ENCODE assay signal across 8 cellular contexts in the genomic region with DNA sequence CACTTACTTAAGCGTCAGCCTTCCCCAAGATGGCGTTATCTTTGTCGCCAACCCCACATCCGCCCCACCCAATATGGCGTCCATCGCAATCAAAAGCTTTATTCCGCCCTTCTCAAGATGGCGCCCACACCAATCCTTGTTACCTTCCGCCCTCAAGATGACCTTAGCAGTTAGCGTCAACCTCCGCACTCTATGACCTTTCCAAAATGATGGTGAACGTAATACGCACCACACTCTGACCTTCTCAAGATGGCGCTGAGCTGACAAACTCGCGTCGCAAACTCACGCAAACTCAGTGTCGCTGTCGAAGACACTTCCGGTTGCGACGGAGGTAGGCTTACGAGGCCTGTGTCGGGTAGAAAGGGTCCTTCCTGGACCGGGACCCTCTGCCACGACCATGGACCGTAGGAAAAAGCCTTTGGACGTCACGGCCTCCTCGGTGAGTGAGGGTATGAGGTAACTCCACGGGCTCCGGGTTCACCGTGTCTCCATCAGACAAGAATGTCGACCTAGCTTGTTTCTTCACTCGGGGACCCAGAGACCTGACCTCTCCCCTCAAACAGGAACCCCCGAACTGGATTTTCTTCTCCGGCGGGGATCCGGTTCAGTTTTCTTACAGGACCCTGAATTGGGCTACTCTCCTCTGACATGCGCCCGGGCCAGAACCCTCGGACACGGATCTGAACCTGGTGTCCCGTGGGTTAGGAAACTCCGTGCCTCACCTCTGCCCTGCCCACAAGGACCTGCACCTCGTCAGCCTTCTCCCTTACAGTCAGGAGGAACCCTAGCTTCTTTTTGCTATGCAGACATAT. TPM values are rescaled to one million over a fixed set of nuclear protein-coding genes. Genes with fewer than 3 reads are reported as not detected.
DNase-seq lines count a peak whose midpoint lies in the region; ATAC-seq and TF ChIP-seq lines count a peak whose summit lies in the region.

Gene CCDC174, plus strand, starts transcription at position 323 of the 812 bp plus-strand sequence. Its CDS starts 75 bp downstream, at position 398.

- H2BK15ac ChIP-seq in IMR-90 (ENCODE audit: low read depth, low read length), result no peak within 1 kb of the TSS

- H3K56ac ChIP-seq in IMR-90 (ENCODE audit: extremely low read depth, insufficient read depth, low read length), result peak within 1 kb of the TSS; percentile 90

- H3K4me3 ChIP-seq in IMR-90 (ENCODE audit: insufficient read depth, low read depth, low read length) (peak within 1 kb of the TSS; percentile 62), epithelial cell of esophagus (ENCODE audit: low read length) (peak within 1 kb of the TSS; percentile 92), mononuclear cell (ENCODE audit: low read length) (peak within 1 kb of the TSS; percentile 62)

- peak within 1 kb of the TSS; percentile 98 for H4K5ac ChIP-seq in IMR-90 (ENCODE audit: low read depth, low read length)

- in situ Hi-C loops in IMR-90 (cut with MboI; ENCODE audit: low sequenced_read_pairs), result loop anchor here (25.0 kb wide), 1 partner anchor 386 kb away; no protein-coding TSS in a partner anchor

- TF ChIP-seq POLR2A in IMR-90 (IDR thresholded peaks at IDR 0.05; ENCODE audit: low read depth, low read length), result peak; percentile 91

- no peaks in the 10 kb centered on the region for H3K9me1 ChIP-seq in IMR-90 (ENCODE audit: insufficient read depth, low read length)

- peaks cover 11 to 15% of the 10 kb centered on the region in 2 experiments for H3K79me1 ChIP-seq in IMR-90 (ENCODE audit: low read depth in 1 of 2, low read length in 2 of 2)

- H4K20me1 ChIP-seq in IMR-90 (ENCODE audit: insufficient read depth, low read length), result no peaks in the 10 kb centered on the region

- no peak within 1 kb of the TSS for H2BK20ac ChIP-seq in IMR-90 (ENCODE audit: low read depth, low read length)

- H2BK5ac ChIP-seq in IMR-90 (ENCODE audit: low read depth, low read length, poor library complexity, severe bottlenecking), result peak within 1 kb of the TSS; percentile 76

- TSS peak; percentile 78 for BruUV-seq in IMR-90 (replicated peaks; lab: Mats Ljungman, UMichigan)

- peak within 1 kb of the TSS; percentile 89 for H3K14ac ChIP-seq in IMR-90 (replicated peaks; ENCODE audit: low read depth, low read length)

- TF ChIP-seq RAD21 in IMR-90 (IDR thresholded peaks at IDR 0.05; ENCODE audit: low read length), result no peak

- H3K9ac ChIP-seq in IMR-90 (ENCODE audit: low read depth, low read length), result peak within 1 kb of the TSS; percentile 94

- CTCF ChIA-PET in IMR-90 (lab: Yijun Ruan, JAX), result interaction anchor here (0.7 to 1.0 kb wide), 3 partner anchors 18 to 27 kb away, joined by 3 read pairs; no protein-coding TSS in a partner anchor

- H3K27me3 ChIP-seq in IMR-90 (ENCODE audit: control insufficient read depth, insufficient read depth, low read length) (no peaks in the 10 kb centered on the region), mononuclear cell (ENCODE audit: insufficient read depth, low read length) (no peaks in the 10 kb centered on the region)

- H3K18ac ChIP-seq in IMR-90 (ENCODE audit: low read depth, low read length), result peak within 1 kb of the TSS; percentile 58

- H3K27ac ChIP-seq in IMR-90 (ENCODE audit: insufficient read depth, low read length), result peak within 1 kb of the TSS; percentile 85

- H2AK9ac ChIP-seq in IMR-90 (replicated peaks; ENCODE audit: low read depth, low read length, poor library complexity), result peak within 1 kb of the TSS; percentile 95

- dilution Hi-C loops in IMR-90 (cut with HindIII; ENCODE audit: low sequenced_read_pairs, unreplicated experiment), result no loop called here

- H2AK5ac ChIP-seq in IMR-90 (ENCODE audit: low read depth, low read length), result peak within 1 kb of the TSS; percentile 86; the same call in 1 of the 2 replicates

- H4K91ac ChIP-seq in IMR-90 (ENCODE audit: insufficient read depth, low read depth, low read length), result peak within 1 kb of the TSS; percentile 75

- intact Hi-C loops in IMR-90 (cut with micrococcal nuclease), result loop anchor here (1.0 to 5.0 kb wide), 5 partner anchors 75 to 449 kb away; no protein-coding TSS in a partner anchor

- H3K36me3 ChIP-seq in IMR-90 (ENCODE audit: control insufficient read depth, insufficient read depth, low read length), result peaks cover 2% of the 10 kb centered on the region; the same call in 1 of the 2 replicates

- H3K4ac ChIP-seq in IMR-90 (ENCODE audit: low read depth, low read length), result peak within 1 kb of the TSS; percentile 90

- H2BK120ac ChIP-seq in IMR-90 (ENCODE audit: low read depth, low read length), result peak within 1 kb of the TSS; percentile 48

- ATAC-seq in GM21528 (IDR thresholded peaks at IDR 0.05; ENCODE audit: low FRiP score, unreplicated experiment), result peak; percentile 98
- ATAC-seq in IMR-90 (ENCODE audit: low read depth), result peak; percentile 100

- peak within 1 kb of the TSS; percentile 99 for H3K4me2 ChIP-seq in IMR-90 (ENCODE audit: low read depth, low read length)

- no peaks in the 10 kb centered on the region for H3K4me1 ChIP-seq in IMR-90 (ENCODE audit: control insufficient read depth, insufficient read depth, low read length)
- H3K4me1 ChIP-seq in mononuclear cell (ENCODE audit: insufficient read depth, low read length), result peaks cover 34% of the 10 kb centered on the region

- 0% methylated on average over 22 of the region's 47 CpGs; no CpG with 5 or more reads in 1 of the 2 experiments for WGBS in IMR-90 (ENCODE audit: extremely low coverage in 2 of 2, insufficient read length in 1 of 2), 2 experiments

- H3K9me3 ChIP-seq in IMR-90 (ENCODE audit: control insufficient read depth, insufficient read depth, low read length), result no peaks in the 10 kb centered on the region
- H3K9me3 ChIP-seq in mononuclear cell (ENCODE audit: low read depth, low read length), result no peaks in the 10 kb centered on the region

- 0 out of 2 replicates have a peak, but pooled peaks have one; percentile 5 for TF ChIP-seq CTCF in IMR-90 (conservative IDR thresholded peaks at IDR 0.05; ENCODE audit: low read depth, low read length)
- no peak for TF ChIP-seq CTCF in epithelial cell of esophagus (IDR thresholded peaks at IDR 0.05; ENCODE audit: insufficient read depth, low read depth, low read length, missing control alignments)

- H2AFZ ChIP-seq in IMR-90 (replicated peaks; ENCODE audit: low read length, poor library complexity), result peak within 1 kb of the TSS; percentile 97

- peak within 1 kb of the TSS; percentile 58 to 94 for H4K8ac ChIP-seq in IMR-90 (ENCODE audit: low read depth in 2 of 2, low read length in 2 of 2)

- POLR2A ChIA-PET in IMR-90 (lab: Charles Lee; ENCODE audit: unreplicated experiment), result interaction anchor here (0.8 to 1.0 kb wide), 2 partner anchors 138 to 433 kb away, joined by 6 to 9 read pairs; no protein-coding TSS in a partner anchor

- DNase-seq in DMS 273 (lab: John Stamatoyannopoulos, UW; ENCODE audit: unreplicated experiment), result peak; percentile 97
- DNase-seq in IMR-90, result peak; percentile 99
- peak; percentile 99 for DNase-seq in OCI-M1 (lab: John Stamatoyannopoulos, UW)
- peak; percentile 91 for DNase-seq in activated T-cell treated with anti-CD3 and anti-CD28 coated beads for 24 hours (ENCODE audit: low read depth)
- DNase-seq in epithelial cell of esophagus (ENCODE audit: low read depth), result peak; percentile 99
- DNase-seq in stimulated activated CD8-positive, alpha-beta memory T cell treated with anti-CD3 and anti-CD28 coated beads, Interleukin-4, amount 100 ng/mL, for 1 hour (ENCODE audit: low read depth in 2 of 2, low spot score in 1 of 2), result peak; percentile 88

- peak within 1 kb of the TSS; percentile 66 for H3K23ac ChIP-seq in IMR-90 (ENCODE audit: low read depth, low read length)

TF ChIP-seq in IMR-90, 13 proteins besides CTCF, POLR2A, EP300 and RAD21:
- TF ChIP-seq FOS (IDR thresholded peaks at IDR 0.05; ENCODE audit: low read depth, low read length) (0 out of 2 replicates have a peak, but pooled peaks have one; percentile 8), MAZ (IDR thresholded peaks at IDR 0.05; ENCODE audit: borderline replicate concordance, low read depth, low read length) (peak; percentile 42; the same call in 1 of the 2 replicates), CEBPB (IDR thresholded peaks at IDR 0.05; ENCODE audit: low read depth, low read length) (0 out of 2 replicates have a peak, but pooled peaks have one; percentile 11), BHLHE40 (IDR thresholded peaks at IDR 0.05; ENCODE audit: low read depth, low read length) (no peak), MXI1 (IDR thresholded peaks at IDR 0.05; ENCODE audit: borderline replicate concordance, low read depth, low read length) (0 out of 2 replicates have a peak, but pooled peaks have one; percentile 27), RFX5 (IDR thresholded peaks at IDR 0.05; ENCODE audit: low read depth, low read length) (no peak), RCOR1 (IDR thresholded peaks at IDR 0.05; ENCODE audit: insufficient replicate concordance, low read length) (no peak)
- TF ChIP-seq, protein P1, sequence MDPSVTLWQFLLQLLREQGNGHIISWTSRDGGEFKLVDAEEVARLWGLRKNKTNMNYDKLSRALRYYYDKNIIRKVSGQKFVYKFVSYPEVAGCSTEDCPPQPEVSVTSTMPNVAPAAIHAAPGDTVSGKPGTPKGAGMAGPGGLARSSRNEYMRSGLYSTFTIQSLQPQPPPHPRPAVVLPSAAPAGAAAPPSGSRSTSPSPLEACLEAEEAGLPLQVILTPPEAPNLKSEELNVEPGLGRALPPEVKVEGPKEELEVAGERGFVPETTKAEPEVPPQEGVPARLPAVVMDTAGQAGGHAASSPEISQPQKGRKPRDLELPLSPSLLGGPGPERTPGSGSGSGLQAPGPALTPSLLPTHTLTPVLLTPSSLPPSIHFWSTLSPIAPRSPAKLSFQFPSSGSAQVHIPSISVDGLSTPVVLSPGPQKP (IDR thresholded peaks at IDR 0.05; ENCODE audit: borderline replicate concordance, low read depth, low read length), result peak; percentile 79; the same call in 1 of the 2 replicates
TF ChIP-seq in IMR-90: peak in this region for 5.

RNA-seq across cellular contexts. Expression of gene CCDC174, which starts in this region (rescaled TPM):
- 5.9 and 6.9 TPM in 2 replicates for total RNA-seq in IMR-90 (2012; rRNA removed)
- 6.1 and 9.6 TPM in 2 replicates for polyA plus RNA-seq in IMR-90 (2012; rRNA removed)
- polyA plus RNA-seq in IMR-90 (2012; cell fraction: cytosol; rRNA removed), result 2.5 and 4.4 TPM in 2 replicates
- 6.6 and 15.4 TPM in 2 replicates for polyA plus RNA-seq in IMR-90 (2012; cell fraction: nucleus; rRNA removed; ENCODE audit: low replicate concordance)
- 37.3 TPM for total RNA-seq in mononuclear cell

Comparison
In these comparisons a context has a peak if more than half of its experiments do, and no peak if none do; other contexts are left out.
1. Peak in every context shown above with its lines: DNase-seq, ATAC-seq, H3K4me3 ChIP-seq and H3K27ac ChIP-seq.